Comparison of ENCODE assay signal across 34 cellular contexts in the genomic region with DNA sequence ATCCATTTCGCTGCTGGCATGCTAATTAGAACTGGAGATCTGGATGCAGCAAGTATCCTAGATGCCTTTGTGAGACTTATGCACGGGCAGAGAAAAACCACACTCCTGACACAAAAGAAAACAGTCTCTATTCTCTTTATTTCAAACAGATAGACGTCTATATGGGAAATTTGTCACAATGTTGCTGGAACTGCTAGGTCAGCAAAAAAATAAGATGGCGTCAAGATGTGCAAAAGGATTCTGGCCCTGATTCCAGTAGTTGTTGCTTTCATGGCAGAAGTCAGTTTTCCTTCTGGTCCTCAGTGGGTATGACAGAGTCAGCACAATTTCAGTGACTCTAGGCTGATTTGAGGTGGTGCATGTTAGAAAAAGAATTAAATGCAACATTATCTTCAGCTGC.
"Had no signal": no experiment of that assay in that cellular context is flagged by ENCODE, and none has a peak within 500 bp of the region (broad histone marks: within the 10 kb centered on the region; RNA-seq: fewer than 3 reads in every experiment).

No MANE protein-coding gene starts in this region.

- H3K9me3 ChIP-seq: adrenal gland, body of pancreas, breast epithelium had no signal

- DNase-seq: activated B cell treated with CpG ODN at 0.5 μM for 24 hours; activated CD4-positive, alpha-beta memory T cell treated with anti-CD3 and anti-CD28 coated beads for 36 hours; activated CD4-positive, alpha-beta T cell treated with anti-CD3 and anti-CD28 coated beads for 4 hours; activated CD4-positive, alpha-beta T cell treated with anti-CD3 and anti-CD28 coated beads, Interleukin-2, amount 10 ng/mL, durations not matched to agents 24 days and 14 days; activated CD4-positive, alpha-beta T cell treated with anti-CD3 and anti-CD28 coated beads, Interleukin-2, amount 50 U/mL, for 1 hour; activated CD4-positive, alpha-beta T cell treated with anti-CD3 and anti-CD28 coated beads, Interleukin-2, amount 50 U/mL, for 4 hours; activated CD4-positive, CD25-positive, alpha-beta regulatory T cell treated with anti-CD3 and anti-CD28 coated beads, Interleukin-2, amount 50 U/mL, for 72 hours; activated CD8-positive, alpha-beta memory T cell treated with anti-CD3 and anti-CD28 coated beads, Interleukin-2, amount 50 U/mL, for 4 hours; activated CD8-positive, alpha-beta T cell treated with anti-CD3 and anti-CD28 coated beads for 36 hours; activated effector memory CD4-positive, alpha-beta T cell treated with anti-CD3 and anti-CD28 coated beads, Interleukin-2, amount 50 U/mL, for 16 hours; activated gamma-delta T cell treated with Interleukin-2 at 50 U/mL for 16 hours; activated naive CD4-positive, alpha-beta T cell; activated naive CD4-positive, alpha-beta T cell treated with anti-CD3 and anti-CD28 coated beads for 36 hours; activated naive CD4-positive, alpha-beta T cell treated with anti-CD3 and anti-CD28 coated beads, Interleukin-2, amount 50 U/mL, for 16 hours; activated naive CD8-positive, alpha-beta T cell treated with anti-CD3 and anti-CD28 coated beads for 36 hours; activated T-cell treated with anti-CD3 and anti-CD28 coated beads for 4 hours; activated T-cell treated with anti-CD3 and anti-CD28 coated beads, Interleukin-2, amount 50 U/mL, for 1 hour; activated T-cell treated with anti-CD3 and anti-CD28 coated beads, Interleukin-2, amount 50 U/mL, for 4 hours; activated T-cell treated with anti-CD3 and anti-CD28 coated beads, Interleukin-2, amount 50 U/mL, for 72 hours; adrenal gland; amniotic stem cell; aorta; body of pancreas; brain microvascular endothelial cell; central memory CD4-positive, alpha-beta T cell; T-helper 1 cell; T-helper 2 cell; T-helper 9 cell had no signal

- FAIRE-seq: astrocyte, TTC549 had no signal

- H3K4me3 ChIP-seq: adrenal gland, body of pancreas, breast epithelium had no signal

- H3K4me1 ChIP-seq: adrenal gland, body of pancreas, breast epithelium had no signal

- H3K27me3 ChIP-seq: adrenal gland, body of pancreas, brain microvascular endothelial cell, breast epithelium had no signal

- ATAC-seq: activated CD8-positive, alpha-beta T cell treated with anti-CD3 and anti-CD28 coated beads for 36 hours; activated naive CD4-positive, alpha-beta T cell treated with anti-CD3 and anti-CD28 coated beads, Interleukin-2, amount 50 U/mL, for 72 hours; activated T-cell treated with anti-CD3 and anti-CD28 coated beads, Interleukin-2, amount 50 U/mL, for 4 hours; activated T-cell treated with anti-CD3 and anti-CD28 coated beads, Interleukin-2, amount 50 U/mL, for 72 hours; activated T-helper 17 cell treated with anti-CD3 and anti-CD28 coated beads, Interleukin-2, amount 50 U/mL, for 72 hours; body of pancreas had no signal

- H3K36me3 ChIP-seq: adrenal gland, brain microvascular endothelial cell, breast epithelium had no signal

- H3K27ac ChIP-seq: adrenal gland, body of pancreas, brain microvascular endothelial cell, breast epithelium, VCaP had no signal
